ENCODE assay signal across 22 cellular contexts in the genomic region with DNA sequence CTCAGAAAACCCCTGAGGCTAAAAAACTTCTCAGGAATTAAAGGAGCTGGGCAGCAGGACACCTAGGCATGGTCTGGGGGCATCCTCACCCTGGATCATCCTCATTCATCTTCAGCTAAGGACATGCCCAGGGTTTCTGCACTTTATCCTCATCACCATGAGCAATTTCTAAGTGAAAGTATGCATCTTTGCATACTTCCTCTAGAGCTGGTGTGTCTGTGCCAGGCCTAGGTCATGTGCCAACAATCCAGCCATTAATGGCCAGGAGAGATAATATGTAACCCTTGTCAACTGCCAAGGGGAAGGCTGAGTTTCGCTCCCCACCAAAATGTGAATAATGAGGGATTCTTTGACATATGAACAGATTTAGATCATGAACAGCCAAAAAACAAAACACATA.
DNase-seq lines count a peak whose midpoint lies in the region; ATAC-seq lines count a peak whose summit lies in the region.
"Had no signal": no experiment of that assay in that cellular context is flagged by ENCODE, and none has a peak within 500 bp of the region (broad histone marks: within the 10 kb centered on the region; RNA-seq: fewer than 3 reads in every experiment).

No MANE protein-coding gene starts in this region.

- no peak overlapping the region for H2BK5ac ChIP-seq in mesenchymal stem cell (ENCODE audit: low read depth, low read length, poor library complexity, severe bottlenecking)

- no CpG with 5 or more reads among the region's 1 CpG for WGBS in mesenchymal stem cell

- peak overlapping the region in 1 of 2 experiments; percentile 78 for H3K4me3 ChIP-seq in mesenchymal stem cell (ENCODE audit: insufficient read depth in 1 of 2, low read depth in 1 of 2, low read length in 2 of 2)
- H3K4me3 ChIP-seq: breast epithelium, GM12878, pancreas, right lobe of liver, thyroid gland had no signal

- H3K18ac ChIP-seq in mesenchymal stem cell (ENCODE audit: low read depth in 1 of 2, low read length in 2 of 2): no peak overlapping the region

- H2BK120ac ChIP-seq in mesenchymal stem cell (ENCODE audit: low read depth, low read length): no peak overlapping the region

- H3K9ac ChIP-seq in mesenchymal stem cell (ENCODE audit: low read length): peak overlapping the region; percentile 86

- H3K9me3 ChIP-seq in mesenchymal stem cell (ENCODE audit: control insufficient read depth, low read length): no peaks in the 10 kb centered on the region
- H3K9me3 ChIP-seq: breast epithelium, pancreas, right lobe of liver, thyroid gland had no signal

- no peak overlapping the region for H3K4me2 ChIP-seq in mesenchymal stem cell (ENCODE audit: low read length, poor library complexity, severe bottlenecking)

- ATAC-seq in GM19395 (IDR thresholded peaks at IDR 0.05; ENCODE audit: unreplicated experiment) (no peak), HG03108 (IDR thresholded peaks at IDR 0.05; ENCODE audit: unreplicated experiment) (no peak)
- ATAC-seq: GM12878, left colon, natural killer cell had no signal

- no peak overlapping the region for H3K23ac ChIP-seq in mesenchymal stem cell (ENCODE audit: low read length in 2 of 2)

- H3K14ac ChIP-seq in mesenchymal stem cell (ENCODE audit: low read length in 2 of 2): no peak overlapping the region

- no peak overlapping the region for H3K4ac ChIP-seq in mesenchymal stem cell (ENCODE audit: low read depth in 1 of 2, low read length in 2 of 2)

- no peaks in the 10 kb centered on the region for H3K27me3 ChIP-seq in mesenchymal stem cell (ENCODE audit: control insufficient read depth in 1 of 2, insufficient read depth in 1 of 2, low read length in 2 of 2)
- H3K27me3 ChIP-seq: breast epithelium, pancreas, right lobe of liver, thyroid gland had no signal

- H2BK12ac ChIP-seq in mesenchymal stem cell (ENCODE audit: low read length in 2 of 2): peak overlapping the region in 1 of 2 experiments; percentile 37

- no peak overlapping the region for H4K8ac ChIP-seq in mesenchymal stem cell (ENCODE audit: low read length)

- H3K36me3 ChIP-seq in mesenchymal stem cell (ENCODE audit: control insufficient read depth in 1 of 2, insufficient read depth in 2 of 2, low read depth in 1 of 2, low read length in 2 of 2): no peaks in the 10 kb centered on the region
- H3K36me3 ChIP-seq: breast epithelium, pancreas, right lobe of liver, thyroid gland had no signal

- peak; percentile 13 for DNase-seq in COLO829 (ENCODE audit: low spot score)
- peak; percentile 74 for DNase-seq in NCI-H226
- peak; percentile 44 for DNase-seq in dedifferentiated amniotic fluid mesenchymal stem cell (ENCODE audit: extremely low spot score)
- no peak for DNase-seq in mesenchymal stem cell
- DNase-seq in SKM-1 treated with dmso at 0.1 percent for 144 hours (lab: John Stamatoyannopoulos, UW; ENCODE audit: unreplicated experiment): no peak
- no peak for DNase-seq in GM19240 (ENCODE audit: insufficient read length, low spot score)
- DNase-seq: activated CD4-positive, alpha-beta T cell treated with anti-CD3 and anti-CD28 coated beads for 48 hours; activated naive CD8-positive, alpha-beta T cell treated with anti-CD3 and anti-CD28 coated beads, Interleukin-2, amount 10 ng/mL, durations not matched to agents 7 days and 5 days; cortex of kidney; H9; left colon; natural killer cell; NCI-H1436; NCI-H524 treated with DMSO at 0.1 percent for 48 hours; pancreas; right lobe of liver; stimulated activated naive CD4-positive, alpha-beta T cell; thyroid gland had no signal

- H2BK15ac ChIP-seq in mesenchymal stem cell (ENCODE audit: low read depth, poor library complexity, severe bottlenecking): no peak overlapping the region

- H3K27ac ChIP-seq in mesenchymal stem cell (ENCODE audit: low read length, poor library complexity, severe bottlenecking): no peak overlapping the region
- H3K27ac ChIP-seq: pancreas, right lobe of liver, thyroid gland had no signal

- no peaks in the 10 kb centered on the region for H3K79me1 ChIP-seq in mesenchymal stem cell (replicated peaks; ENCODE audit: low read length, poor library complexity, severe bottlenecking)

- H4K91ac ChIP-seq in mesenchymal stem cell (ENCODE audit: low read length): no peak overlapping the region

- H2AFZ ChIP-seq in mesenchymal stem cell (ENCODE audit: low read depth, low read length): no peak overlapping the region

- H3K4me1 ChIP-seq in mesenchymal stem cell (ENCODE audit: control insufficient read depth, insufficient read depth, low read depth, low read length): no peaks in the 10 kb centered on the region
- H3K4me1 ChIP-seq: breast epithelium, thyroid gland had no signal

- no peak overlapping the region for H2AK5ac ChIP-seq in mesenchymal stem cell (ENCODE audit: low read length, severe bottlenecking)

Comparison
In these comparisons a context has a peak if more than half of its experiments do, and no peak if none do; other contexts are left out.
1. DNase-seq: peak in COLO829 (single experiment), NCI-H226 (single experiment) and dedifferentiated amniotic fluid mesenchymal stem cell (single experiment); none in mesenchymal stem cell (single experiment), SKM-1 treated with dmso at 0.1 percent for 144 hours (single experiment) and GM19240 (single experiment).